ENCODE assay signal across 37 cellular contexts in genomic region chr6:122360809-122361208, GRCh38.
"Had no signal": no experiment of that assay in that cellular context is flagged by ENCODE, and none has a peak within 500 bp of the region (broad histone marks: within the 10 kb centered on the region; RNA-seq: fewer than 3 reads in every experiment).

No MANE protein-coding gene starts in this region.

- DNase-seq: activated effector memory CD4-positive, alpha-beta T cell treated with anti-CD3 and anti-CD28 coated beads, Interleukin-2, amount 50 U/mL, for 16 hours; activated effector memory CD4-positive, alpha-beta T cell treated with Interleukin-2 at 50 U/mL for 16 hours; activated gamma-delta T cell; activated gamma-delta T cell treated with Interleukin-2 at 50 U/mL for 16 hours; activated naive CD4-positive, alpha-beta T cell; activated naive CD4-positive, alpha-beta T cell treated with anti-CD3 and anti-CD28 coated beads for 36 hours; activated naive CD4-positive, alpha-beta T cell treated with anti-CD3 and anti-CD28 coated beads, Interleukin-2, amount 10 ng/mL, durations not matched to agents 7 days and 5 days; activated naive CD4-positive, alpha-beta T cell treated with anti-CD3 and anti-CD28 coated beads, Interleukin-2, amount 50 U/mL, for 16 hours; activated naive CD4-positive, alpha-beta T cell treated with Interleukin-2 at 50 U/mL for 16 hours; activated naive CD8-positive, alpha-beta T cell treated with anti-CD3 and anti-CD28 coated beads for 36 hours; activated naive CD8-positive, alpha-beta T cell treated with anti-CD3 and anti-CD28 coated beads, Interleukin-2, amount 10 ng/mL, durations not matched to agents 7 days and 5 days; activated naive CD8-positive, alpha-beta T cell treated with anti-CD3 and anti-CD28 coated beads, Interleukin-2, amount 50 U/mL, for 24 hours; activated T-cell treated with anti-CD3 and anti-CD28 coated beads, Interleukin-2, amount 50 U/mL, for 24 hours; activated T-cell treated with anti-CD3 and anti-CD28 coated beads, Interleukin-2, amount 50 U/mL, for 4 hours; activated T-cell treated with anti-CD3 and anti-CD28 coated beads, Interleukin-2, amount 50 U/mL, for 48 hours; activated T-cell treated with anti-CD3 and anti-CD28 coated beads, Interleukin-2, amount 50 U/mL, for 72 hours; adrenal gland; amniotic stem cell; amygdala; anterior cingulate cortex; aorta; body of pancreas; brain microvascular endothelial cell; caudate nucleus; central memory CD4-positive, alpha-beta T cell; cerebellar nuclear complex had no signal

- H3K4me1 Mint-ChIP-seq: activated naive CD4-positive, alpha-beta T cell treated with anti-CD3 and anti-CD28 coated beads, Interleukin-2, amount 10 ng/mL, durations not matched to agents 7 days and 5 days; activated naive CD4-positive, alpha-beta T cell treated with anti-CD3 and anti-CD28 coated beads, Interleukin-2, amount 50 U/mL, for 24 hours; activated naive CD8-positive, alpha-beta T cell treated with anti-CD3 and anti-CD28 coated beads, Interleukin-2, amount 10 ng/mL, durations not matched to agents 7 days and 5 days; activated naive CD8-positive, alpha-beta T cell treated with anti-CD3 and anti-CD28 coated beads, Interleukin-2, amount 50 U/mL, for 24 hours; activated T-helper 17 cell treated with anti-CD3 and anti-CD28 coated beads, Interleukin-2, amount 50 U/mL, for 72 hours; brain; central memory CD8-positive, alpha-beta T cell had no signal

- H3K4me1 ChIP-seq: adrenal gland, ascending aorta, body of pancreas, breast epithelium had no signal

- H3K27ac ChIP-seq: adrenal gland, ascending aorta, body of pancreas, brain microvascular endothelial cell, breast epithelium, cardiac muscle cell had no signal

- ATAC-seq: activated naive CD4-positive, alpha-beta T cell treated with anti-CD3 and anti-CD28 coated beads, Interleukin-2, amount 50 U/mL, for 72 hours; activated naive CD8-positive, alpha-beta T cell treated with anti-CD3 and anti-CD28 coated beads, Interleukin-2, amount 50 U/mL, for 24 hours; activated T-cell treated with anti-CD3 and anti-CD28 coated beads, Interleukin-2, amount 50 U/mL, for 4 hours; activated T-cell treated with anti-CD3 and anti-CD28 coated beads, Interleukin-2, amount 50 U/mL, for 72 hours; activated T-helper 17 cell treated with anti-CD3 and anti-CD28 coated beads, Interleukin-2, amount 50 U/mL, for 72 hours; body of pancreas had no signal

- H3K9me3 ChIP-seq: adrenal gland, ascending aorta, body of pancreas, breast epithelium had no signal

- H3K27ac Mint-ChIP-seq: activated naive CD4-positive, alpha-beta T cell treated with anti-CD3 and anti-CD28 coated beads for 36 hours; activated naive CD4-positive, alpha-beta T cell treated with anti-CD3 and anti-CD28 coated beads, Interleukin-2, amount 10 ng/mL, durations not matched to agents 7 days and 5 days; activated naive CD4-positive, alpha-beta T cell treated with anti-CD3 and anti-CD28 coated beads, Interleukin-2, amount 50 U/mL, for 24 hours; activated naive CD4-positive, alpha-beta T cell treated with anti-CD3 and anti-CD28 coated beads, Interleukin-2, amount 50 U/mL, for 72 hours; activated naive CD8-positive, alpha-beta T cell; activated naive CD8-positive, alpha-beta T cell treated with anti-CD3 and anti-CD28 coated beads for 36 hours; activated naive CD8-positive, alpha-beta T cell treated with anti-CD3 and anti-CD28 coated beads, Interleukin-2, amount 10 ng/mL, durations not matched to agents 7 days and 5 days; activated naive CD8-positive, alpha-beta T cell treated with anti-CD3 and anti-CD28 coated beads, Interleukin-2, amount 50 U/mL, for 24 hours; activated T-cell treated with anti-CD3 and anti-CD28 coated beads, Interleukin-2, amount 50 U/mL, for 24 hours; activated T-cell treated with anti-CD3 and anti-CD28 coated beads, Interleukin-2, amount 50 U/mL, for 72 hours; activated T-helper 1 cell treated with anti-CD3 and anti-CD28 coated beads, Interleukin-12 subunit alpha, Interleukin-12 subunit beta, Interleukin-2, Interleukin-4 antibody, amounts not matched to agents 30 ng/mL and 10 ng/mL and 1 ng/mL, durations not matched to agents 14 hours and 24 hours and 36 hours; activated T-helper 17 cell treated with anti-CD3 and anti-CD28 coated beads, Interleukin-2, amount 50 U/mL, for 72 hours; activated T-helper 2 cell treated with anti-CD3 and anti-CD28 coated beads, Interferon-gamma antibody, Interleukin-2, Interleukin-4, amounts not matched to agents 10 μg/mL and 5 μg/mL and 100 μg/mL, durations not matched to agents 14 hours and 24 hours and 36 hours; brain had no signal

- H3K36me3 ChIP-seq: adrenal gland, ascending aorta, brain microvascular endothelial cell, breast epithelium, cardiac muscle cell had no signal

- H3K27me3 ChIP-seq: adrenal gland, ascending aorta, body of pancreas, brain microvascular endothelial cell, breast epithelium, cardiac muscle cell had no signal

- H3K9me3 Mint-ChIP-seq: activated naive CD4-positive, alpha-beta T cell treated with anti-CD3 and anti-CD28 coated beads for 36 hours; activated naive CD4-positive, alpha-beta T cell treated with anti-CD3 and anti-CD28 coated beads, Interleukin-2, amount 10 ng/mL, durations not matched to agents 7 days and 5 days; activated naive CD4-positive, alpha-beta T cell treated with anti-CD3 and anti-CD28 coated beads, Interleukin-2, amount 50 U/mL, for 24 hours; activated naive CD8-positive, alpha-beta T cell treated with anti-CD3 and anti-CD28 coated beads for 36 hours; activated naive CD8-positive, alpha-beta T cell treated with anti-CD3 and anti-CD28 coated beads, Interleukin-2, amount 10 ng/mL, durations not matched to agents 7 days and 5 days; activated naive CD8-positive, alpha-beta T cell treated with anti-CD3 and anti-CD28 coated beads, Interleukin-2, amount 50 U/mL, for 24 hours; activated T-cell treated with anti-CD3 and anti-CD28 coated beads, Interleukin-2, amount 50 U/mL, for 24 hours; activated T-cell treated with anti-CD3 and anti-CD28 coated beads, Interleukin-2, amount 50 U/mL, for 4 hours; activated T-cell treated with anti-CD3 and anti-CD28 coated beads, Interleukin-2, amount 50 U/mL, for 72 hours; activated T-helper 1 cell treated with anti-CD3 and anti-CD28 coated beads, Interleukin-12 subunit alpha, Interleukin-12 subunit beta, Interleukin-2, Interleukin-4 antibody, amounts not matched to agents 30 ng/mL and 10 ng/mL and 1 ng/mL, durations not matched to agents 14 hours and 24 hours and 36 hours; activated T-helper 17 cell treated with anti-CD3 and anti-CD28 coated beads, Interleukin-2, amount 50 U/mL, for 72 hours; activated T-helper 2 cell treated with anti-CD3 and anti-CD28 coated beads, Interferon-gamma antibody, Interleukin-2, Interleukin-4, amounts not matched to agents 10 μg/mL and 5 μg/mL and 100 μg/mL, durations not matched to agents 14 hours and 24 hours and 36 hours; brain; central memory CD8-positive, alpha-beta T cell had no signal

- H3K4me3 ChIP-seq: adrenal gland, ascending aorta, body of pancreas, breast epithelium, cardiac muscle cell had no signal

- H3K4me3 Mint-ChIP-seq: activated naive CD4-positive, alpha-beta T cell treated with anti-CD3 and anti-CD28 coated beads for 36 hours; activated naive CD4-positive, alpha-beta T cell treated with anti-CD3 and anti-CD28 coated beads, Interleukin-2, amount 10 ng/mL, durations not matched to agents 7 days and 5 days; activated naive CD4-positive, alpha-beta T cell treated with anti-CD3 and anti-CD28 coated beads, Interleukin-2, amount 50 U/mL, for 24 hours; activated naive CD8-positive, alpha-beta T cell; activated naive CD8-positive, alpha-beta T cell treated with anti-CD3 and anti-CD28 coated beads for 36 hours; activated naive CD8-positive, alpha-beta T cell treated with anti-CD3 and anti-CD28 coated beads, Interleukin-2, amount 10 ng/mL, durations not matched to agents 7 days and 5 days; activated naive CD8-positive, alpha-beta T cell treated with anti-CD3 and anti-CD28 coated beads, Interleukin-2, amount 50 U/mL, for 24 hours; activated T-cell treated with anti-CD3 and anti-CD28 coated beads, Interleukin-2, amount 50 U/mL, for 24 hours; activated T-cell treated with anti-CD3 and anti-CD28 coated beads, Interleukin-2, amount 50 U/mL, for 4 hours; activated T-cell treated with anti-CD3 and anti-CD28 coated beads, Interleukin-2, amount 50 U/mL, for 72 hours; activated T-helper 1 cell treated with anti-CD3 and anti-CD28 coated beads, Interleukin-12 subunit alpha, Interleukin-12 subunit beta, Interleukin-2, Interleukin-4 antibody, amounts not matched to agents 30 ng/mL and 10 ng/mL and 1 ng/mL, durations not matched to agents 14 hours and 24 hours and 36 hours; activated T-helper 17 cell treated with anti-CD3 and anti-CD28 coated beads, Interleukin-2, amount 50 U/mL, for 72 hours; brain; central memory CD8-positive, alpha-beta T cell had no signal

- H3K27me3 Mint-ChIP-seq: activated naive CD4-positive, alpha-beta T cell treated with anti-CD3 and anti-CD28 coated beads, Interleukin-2, amount 10 ng/mL, durations not matched to agents 7 days and 5 days; activated naive CD4-positive, alpha-beta T cell treated with anti-CD3 and anti-CD28 coated beads, Interleukin-2, amount 50 U/mL, for 24 hours; activated naive CD8-positive, alpha-beta T cell; activated naive CD8-positive, alpha-beta T cell treated with anti-CD3 and anti-CD28 coated beads, Interleukin-2, amount 50 U/mL, for 24 hours had no signal

- H3K36me3 Mint-ChIP-seq: activated naive CD4-positive, alpha-beta T cell treated with anti-CD3 and anti-CD28 coated beads, Interleukin-2, amount 10 ng/mL, durations not matched to agents 7 days and 5 days; activated naive CD4-positive, alpha-beta T cell treated with anti-CD3 and anti-CD28 coated beads, Interleukin-2, amount 50 U/mL, for 24 hours; activated naive CD4-positive, alpha-beta T cell treated with anti-CD3 and anti-CD28 coated beads, Interleukin-2, amount 50 U/mL, for 72 hours; activated naive CD8-positive, alpha-beta T cell; activated naive CD8-positive, alpha-beta T cell treated with anti-CD3 and anti-CD28 coated beads for 36 hours; activated naive CD8-positive, alpha-beta T cell treated with anti-CD3 and anti-CD28 coated beads, Interleukin-2, amount 10 ng/mL, durations not matched to agents 7 days and 5 days; brain had no signal
